In genomic region chrX:109134777-109135176, GRCh38 we compare ENCODE assay signal across 10 cellular contexts.
"Had no signal": no experiment of that assay in that cellular context is flagged by ENCODE, and none has a peak within 500 bp of the region (broad histone marks: within the 10 kb centered on the region; RNA-seq: fewer than 3 reads in every experiment).

No MANE protein-coding gene starts in this region.

- H3K4me1 Mint-ChIP-seq: GM23338 had no signal

- H3K4me3 ChIP-seq: GM23338, K562 had no signal

- H3K4me3 Mint-ChIP-seq: GM23338, H9, HFFc6 had no signal

- ATAC-seq: GM23338, K562 had no signal

- FAIRE-seq: H1, H54, HTR-8/SVneo, K562 had no signal

- DNase-seq: H9, HCEC 1CT, HFFc6, IMR-90, KG1 had no signal

- H3K27ac Mint-ChIP-seq: GM23338, H9, HFFc6 had no signal
